Comparison of ENCODE assay signal across 10 cellular contexts in genomic region chr2:218261424-218262273, GRCh38. TPM values are rescaled to one million over a fixed set of nuclear protein-coding genes. Genes with fewer than 3 reads are reported as not detected.
DNase-seq lines count a peak whose midpoint lies in the region; ATAC-seq and TF ChIP-seq lines count a peak whose summit lies in the region.
"Had no signal": no experiment of that assay in that cellular context is flagged by ENCODE, and none has a peak within 500 bp of the region (broad histone marks: within the 10 kb centered on the region; RNA-seq: fewer than 3 reads in every experiment).

No MANE protein-coding gene starts in this region.

- ATAC-seq in HG02852 (IDR thresholded peaks at IDR 0.05; ENCODE audit: unreplicated experiment) (no peak), GM21723 (IDR thresholded peaks at IDR 0.05; ENCODE audit: unreplicated experiment) (no peak)

- H3K4me1 ChIP-seq in endodermal cell (ENCODE audit: control insufficient read depth, insufficient read depth, low read length), result no peaks in the 10 kb centered on the region

- peak overlapping the region; percentile 87 for H3K27ac Mint-ChIP-seq in endodermal cell

- no peak overlapping the region for H3K9ac ChIP-seq in endodermal cell (ENCODE audit: extremely low read depth, low read length, poor library complexity, severe bottlenecking)

- H3K9me3 Mint-ChIP-seq in endodermal cell, result no peaks in the 10 kb centered on the region

- no peaks in the 10 kb centered on the region for H3K27me3 ChIP-seq in endodermal cell (ENCODE audit: control insufficient read depth, insufficient read depth, low read length, poor library complexity, severe bottlenecking)

- H3K4me1 Mint-ChIP-seq in endodermal cell, result peaks cover 14% of the 10 kb centered on the region

- no peaks in the 10 kb centered on the region for H3K9me3 ChIP-seq in endodermal cell (ENCODE audit: control insufficient read depth, low read length)

- WGBS in endodermal cell (ENCODE audit: insufficient coverage in 1 of 2, insufficient read length in 1 of 2), 2 experiments, result 75 to 76% methylated on average over 1 to 8 of the region's 8 CpGs

- no peak overlapping the region for H3K4me3 Mint-ChIP-seq in endodermal cell

- H3K4me3 ChIP-seq in endodermal cell (ENCODE audit: low read length), result no peak overlapping the region

- H3K27ac ChIP-seq in endodermal cell (ENCODE audit: low read depth, low read length), result peak overlapping the region; percentile 22

- no peak for TF ChIP-seq CTCF in endodermal cell (conservative IDR thresholded peaks at IDR 0.05)

- peaks cover 19% of the 10 kb centered on the region for H3K36me3 Mint-ChIP-seq in endodermal cell (ENCODE audit: low read depth)

- H3K36me3 ChIP-seq in endodermal cell (ENCODE audit: control insufficient read depth, insufficient read depth, low read length), result peaks cover 24% of the 10 kb centered on the region

- no peaks in the 10 kb centered on the region for H3K27me3 Mint-ChIP-seq in endodermal cell (ENCODE audit: insufficient read depth)

- DNase-seq in DMS53 treated with DMSO at 0.1 percent for 48 hours (lab: John Stamatoyannopoulos, UW; ENCODE audit: unreplicated experiment), result peak; percentile 11
- DNase-seq in NCI-H510A (lab: John Stamatoyannopoulos, UW), result peak; percentile 55
- peak; percentile 61 for DNase-seq in endodermal cell
- peak; percentile 38 for DNase-seq in pons (ENCODE audit: low spot score)
- no peak for DNase-seq in stimulated activated CD4-positive, alpha-beta T cell treated with anti-CD3 and anti-CD28 coated beads, Interleukin-1b, Interleukin-23, amount 100 ng/mL, for 48 hours
- no peak for DNase-seq in NCI-H345 treated with DMSO at 0.1 percent for 48 hours (lab: John Stamatoyannopoulos, UW; ENCODE audit: unreplicated experiment)
- DNase-seq: activated effector memory CD4-positive, alpha-beta T cell treated with Interleukin-2 at 50 U/mL for 16 hours; IMR-90 had no signal

RNA-seq across cellular contexts. Expression of gene GPBAR1, which starts 0.8 kb away (rescaled TPM):
- under 1 TPM; 0.18 TPM for total RNA-seq in endodermal cell
- polyA plus RNA-seq in endodermal cell (2013, experiment 1 of 2), result 1.9 TPM
- 1.2 TPM for polyA plus RNA-seq in endodermal cell (2013, experiment 2 of 2)

RNA-seq across cellular contexts. Expression of gene AAMP, which starts 8.3 kb away (rescaled TPM):
- 10 to 100 TPM; 89.2 to 97.2 TPM for total RNA-seq in endodermal cell
- 59.9 TPM for polyA plus RNA-seq in endodermal cell (2013, experiment 1 of 2)
- polyA plus RNA-seq in endodermal cell (2013, experiment 2 of 2), result 54.7 TPM

RNA-seq across cellular contexts. Expression of gene PNKD, which starts 8.7 kb away (rescaled TPM):
- total RNA-seq in endodermal cell, result 10 to 100 TPM; 33.9 to 39.6 TPM
- polyA plus RNA-seq in endodermal cell (2013, experiment 1 of 2), result 46.6 TPM
- 42.6 TPM for polyA plus RNA-seq in endodermal cell (2013, experiment 2 of 2)

RNA-seq across cellular contexts. Expression of gene TMBIM1, which starts 30.7 kb away (rescaled TPM):
- total RNA-seq in endodermal cell, result 10 to 100 TPM; 50.7 to 53.8 TPM
- polyA plus RNA-seq in endodermal cell (2013, experiment 1 of 2), result 22.4 TPM
- polyA plus RNA-seq in endodermal cell (2013, experiment 2 of 2), result 17.2 TPM

RNA-seq across cellular contexts. Expression of gene ARPC2, which starts 44.7 kb away (rescaled TPM):
- 100 to 1,000 TPM; 243 to 247 TPM for total RNA-seq in endodermal cell
- polyA plus RNA-seq in endodermal cell (2013, experiment 1 of 2), result 201 TPM
- polyA plus RNA-seq in endodermal cell (2013, experiment 2 of 2), result 214 TPM

Comparison
In these comparisons a context has a peak if more than half of its experiments do, and no peak if none do; other contexts are left out.
1. DNase-seq: peak in DMS53 treated with DMSO at 0.1 percent for 48 hours (single experiment), NCI-H510A (single experiment), endodermal cell (single experiment) and pons (single experiment); none in stimulated activated CD4-positive, alpha-beta T cell treated with anti-CD3 and anti-CD28 coated beads, Interleukin-1b, Interleukin-23, amount 100 ng/mL, for 48 hours (single experiment) and NCI-H345 treated with DMSO at 0.1 percent for 48 hours (single experiment).